ENCODE assay signal across 2 cellular contexts in the genomic region with DNA sequence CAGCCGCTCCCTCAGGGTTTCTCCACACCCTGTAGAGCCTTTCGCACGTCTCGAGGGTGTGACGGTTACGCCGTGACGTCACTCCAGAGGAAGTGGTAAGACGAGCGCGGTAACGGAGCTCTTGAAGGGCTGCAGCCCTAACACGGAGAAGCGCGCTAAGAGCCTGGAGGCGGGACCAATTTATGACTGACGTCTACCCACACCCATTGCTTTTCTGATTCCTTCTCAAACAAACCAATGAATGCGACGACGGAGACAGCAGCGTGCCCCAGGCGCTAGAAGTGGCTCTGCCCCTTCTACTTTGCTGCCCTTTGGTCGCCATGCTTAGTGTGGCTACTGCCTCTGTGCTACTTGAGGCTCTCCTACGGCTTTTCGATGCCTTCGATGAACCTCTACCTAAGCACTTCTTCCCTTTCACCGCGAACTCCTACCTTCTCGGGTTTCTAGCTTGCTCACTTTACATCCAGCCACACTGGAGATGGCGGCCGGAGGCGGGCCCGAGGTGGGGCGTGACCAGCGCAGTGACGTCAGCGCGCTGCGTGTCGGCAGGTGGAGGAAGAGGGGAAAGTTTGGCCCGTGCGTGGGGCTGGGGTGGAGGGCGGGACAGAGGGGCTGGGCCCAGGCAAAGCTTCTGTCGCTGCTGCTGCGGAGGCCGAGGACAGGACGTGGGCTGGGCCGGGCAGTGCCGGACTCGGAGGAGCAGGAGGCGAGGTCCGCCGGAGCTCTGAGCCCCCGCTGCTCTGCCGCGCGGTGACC.
TF ChIP-seq lines count a peak whose summit lies in the region.

Gene OXSR1, plus strand, starts transcription at position 572 of the 756 bp plus-strand sequence. CDS start 340 bp downstream, outside the sequence.

TF ChIP-seq in IMR-90, 13 proteins besides CTCF, POLR2A, EP300 and RAD21:
- TF ChIP-seq CHD1 (IDR thresholded peaks at IDR 0.05; ENCODE audit: low read depth, low read length) (0 out of 2 replicates have a peak, but pooled peaks have one; percentile 9), RCOR1 (IDR thresholded peaks at IDR 0.05; ENCODE audit: insufficient replicate concordance, low read length) (no peak), FOS (IDR thresholded peaks at IDR 0.05; ENCODE audit: low read depth, low read length) (no peak), USF2 (IDR thresholded peaks at IDR 0.05; ENCODE audit: low read depth, low read length) (no peak), MAZ (IDR thresholded peaks at IDR 0.05; ENCODE audit: borderline replicate concordance, low read depth, low read length) (peak; percentile 26; the same call in 1 of the 2 replicates), MAFK (IDR thresholded peaks at IDR 0.05; ENCODE audit: low read depth, low read length) (no peak), NFE2L2 (IDR thresholded peaks at IDR 0.05; ENCODE audit: low read depth, low read length) (no peak), SMC3 (IDR thresholded peaks at IDR 0.05; ENCODE audit: low read depth, low read length) (no peak), CEBPB (IDR thresholded peaks at IDR 0.05; ENCODE audit: low read depth, low read length) (0 out of 2 replicates have a peak, but pooled peaks have one; percentile 26), MXI1 (IDR thresholded peaks at IDR 0.05; ENCODE audit: borderline replicate concordance, low read depth, low read length) (peak; percentile 56; the same call in 1 of the 2 replicates), BHLHE40 (IDR thresholded peaks at IDR 0.05; ENCODE audit: low read depth, low read length) (peak; percentile 81), RFX5 (IDR thresholded peaks at IDR 0.05; ENCODE audit: low read depth, low read length) (no peak)
- TF ChIP-seq, protein P1, sequence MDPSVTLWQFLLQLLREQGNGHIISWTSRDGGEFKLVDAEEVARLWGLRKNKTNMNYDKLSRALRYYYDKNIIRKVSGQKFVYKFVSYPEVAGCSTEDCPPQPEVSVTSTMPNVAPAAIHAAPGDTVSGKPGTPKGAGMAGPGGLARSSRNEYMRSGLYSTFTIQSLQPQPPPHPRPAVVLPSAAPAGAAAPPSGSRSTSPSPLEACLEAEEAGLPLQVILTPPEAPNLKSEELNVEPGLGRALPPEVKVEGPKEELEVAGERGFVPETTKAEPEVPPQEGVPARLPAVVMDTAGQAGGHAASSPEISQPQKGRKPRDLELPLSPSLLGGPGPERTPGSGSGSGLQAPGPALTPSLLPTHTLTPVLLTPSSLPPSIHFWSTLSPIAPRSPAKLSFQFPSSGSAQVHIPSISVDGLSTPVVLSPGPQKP (IDR thresholded peaks at IDR 0.05; ENCODE audit: borderline replicate concordance, low read depth, low read length) = no peak

TF ChIP-seq in endothelial cell of umbilical vein, 7 proteins besides CTCF, POLR2A, EP300 and RAD21:
- TF ChIP-seq EZH2 (IDR thresholded peaks at IDR 0.05; ENCODE audit: borderline replicate concordance, low read depth, low read length, severe bottlenecking) (no peak), MAX (IDR thresholded peaks at IDR 0.05; ENCODE audit: insufficient read depth, insufficient read length) (peak; percentile 26), GATA2 (IDR thresholded peaks at IDR 0.05; ENCODE audit: insufficient read depth, insufficient read length, low read depth, low read length) (no peak), JUN (IDR thresholded peaks at IDR 0.05; ENCODE audit: borderline replicate concordance, insufficient read depth, insufficient read length, low read depth) (peak; percentile 41), POLR2AphosphoS5 (IDR thresholded peaks at IDR 0.05; ENCODE audit: insufficient read depth, low read depth, low read length) (peak; percentile 75), MYC (IDR thresholded peaks at IDR 0.05; ENCODE audit: low read depth, low read length) (no peak)
